8 cellular contexts compared by ENCODE assay signal in genomic region chr9:135500525-135501260, GRCh38. TPM values are rescaled to one million over a fixed set of nuclear protein-coding genes. Genes with fewer than 3 reads are reported as not detected.
DNase-seq lines count a peak whose midpoint lies in the region; ATAC-seq and TF ChIP-seq lines count a peak whose summit lies in the region.

MRPS2 (plus strand) TSS chr9:135500682; CDS start chr9:135500711, 29 bp downstream.

- H3K36me3 Mint-ChIP-seq in CD4-positive, CD25-positive, alpha-beta regulatory T cell: peaks cover 13% of the 10 kb centered on the region

- peaks cover 23% of the 10 kb centered on the region for H3K36me3 ChIP-seq in CD4-positive, CD25-positive, alpha-beta regulatory T cell (ENCODE audit: control insufficient read depth, insufficient read depth, low read length)
- H3K36me3 ChIP-seq in OCI-LY1 (ENCODE audit: insufficient read depth, low read length) (peaks cover 35% of the 10 kb centered on the region), mucosa of rectum (ENCODE audit: control insufficient read depth in 2 of 2, insufficient read depth in 2 of 2, low read length in 2 of 2) (peaks cover 14 to 17% of the 10 kb centered on the region in 2 donors)

- H3K27me3 Mint-ChIP-seq in CD4-positive, CD25-positive, alpha-beta regulatory T cell: peaks cover 5% of the 10 kb centered on the region

- H4K20me1 ChIP-seq in OCI-LY1 (ENCODE audit: insufficient read depth, low read length): no peaks in the 10 kb centered on the region

- peak; percentile 95 to 96 for ATAC-seq in CD4-positive, CD25-positive, alpha-beta regulatory T cell (ENCODE audit: low read depth in 2 of 2)
- peak; percentile 90 for ATAC-seq in GM19372 (IDR thresholded peaks at IDR 0.05; ENCODE audit: low read depth, unreplicated experiment)
- peak; percentile 71 for ATAC-seq in HG03565 (IDR thresholded peaks at IDR 0.05; ENCODE audit: unreplicated experiment)

- H3K9me3 ChIP-seq in CD4-positive, CD25-positive, alpha-beta regulatory T cell (ENCODE audit: control insufficient read depth in 2 of 2, low read length in 2 of 2): no peaks in the 10 kb centered on the region
- H3K9me3 ChIP-seq in OCI-LY1 (ENCODE audit: low read length): no peaks in the 10 kb centered on the region
- H3K9me3 ChIP-seq in mucosa of rectum (ENCODE audit: control insufficient read depth in 2 of 2, low read length in 2 of 2): no peaks in the 10 kb centered on the region

- H3K9ac ChIP-seq in OCI-LY1 (ENCODE audit: low read length): peak within 1 kb of the TSS; percentile 83
- H3K9ac ChIP-seq in mucosa of rectum (ENCODE audit: low read depth in 1 of 2, low read length in 2 of 2): peak within 1 kb of the TSS; percentile 75 to 83

- peak; percentile 71 for TF ChIP-seq CTCF in OCI-LY1 (IDR thresholded peaks at IDR 0.05; ENCODE audit: low read length)

- no peaks in the 10 kb centered on the region for H3K27me3 ChIP-seq in CD4-positive, CD25-positive, alpha-beta regulatory T cell (ENCODE audit: control insufficient read depth, insufficient read depth, low read length)
- no peaks in the 10 kb centered on the region for H3K27me3 ChIP-seq in OCI-LY1 (ENCODE audit: insufficient read depth, low read length)
- peaks cover 0 to 3% of the 10 kb centered on the region in 2 donors for H3K27me3 ChIP-seq in mucosa of rectum (ENCODE audit: control insufficient read depth in 2 of 2, insufficient read depth in 2 of 2, low read length in 2 of 2)

- H3K79me2 ChIP-seq in OCI-LY1 (ENCODE audit: insufficient read depth, low read length): no peaks in the 10 kb centered on the region

- H3K4me3 ChIP-seq in CD4-positive, CD25-positive, alpha-beta regulatory T cell (ENCODE audit: low read depth, low read length): peak within 1 kb of the TSS; percentile 81
- H3K4me3 ChIP-seq in OCI-LY1 (ENCODE audit: low read depth, low read length, poor library complexity, severe bottlenecking): peak within 1 kb of the TSS; percentile 79
- H3K4me3 ChIP-seq in mucosa of rectum (ENCODE audit: low read length in 2 of 2): peak within 1 kb of the TSS; percentile 82 to 83

- H3K9me2 ChIP-seq in OCI-LY1 (ENCODE audit: low read depth, low read length): no peaks in the 10 kb centered on the region

- H3K4me1 ChIP-seq in CD4-positive, CD25-positive, alpha-beta regulatory T cell (ENCODE audit: control insufficient read depth, insufficient read depth, low read length, poor library complexity, severe bottlenecking): peaks cover 28% of the 10 kb centered on the region
- H3K4me1 ChIP-seq in OCI-LY1 (ENCODE audit: insufficient read depth, low read length, severe bottlenecking) (peaks cover 19% of the 10 kb centered on the region), mucosa of rectum (ENCODE audit: control insufficient read depth in 2 of 2, insufficient read depth in 2 of 2, low read length in 2 of 2) (peaks cover 20 to 21% of the 10 kb centered on the region in 2 donors)

- peak within 1 kb of the TSS; percentile 47 for H3K27ac ChIP-seq in CD4-positive, CD25-positive, alpha-beta regulatory T cell (ENCODE audit: insufficient read depth, low read length, poor library complexity, severe bottlenecking)
- H3K27ac ChIP-seq in OCI-LY1 (ENCODE audit: low read depth, low read length, poor library complexity, severe bottlenecking): no peak within 1 kb of the TSS
- peak within 1 kb of the TSS; percentile 35 for H3K27ac ChIP-seq in epithelial cell of prostate
- H3K27ac ChIP-seq in mucosa of rectum (ENCODE audit: low read depth in 2 of 2, low read length in 2 of 2): peak within 1 kb of the TSS; percentile 63 to 70

- H3K4me1 Mint-ChIP-seq in CD4-positive, CD25-positive, alpha-beta regulatory T cell: peaks cover 0 to 32% (median 13%) of the 10 kb centered on the region in 4 donors

- H2AFZ ChIP-seq in OCI-LY1 (ENCODE audit: low read length): no peak within 1 kb of the TSS; the same call in 1 of the 2 replicates

- no peaks in the 10 kb centered on the region for H3K9me3 Mint-ChIP-seq in CD4-positive, CD25-positive, alpha-beta regulatory T cell

- peak; percentile 73 to 89 (median 82) for DNase-seq in CD4-positive, CD25-positive, alpha-beta regulatory T cell
- DNase-seq in activated T-cell treated with anti-CD3 and anti-CD28 coated beads for 24 hours (ENCODE audit: low read depth) (peak; percentile 80), epithelial cell of prostate (ENCODE audit: low read depth, low spot score) (peak; percentile 46)
- DNase-seq in stimulated activated CD8-positive, alpha-beta memory T cell treated with anti-CD3 and anti-CD28 coated beads, Interleukin-4, amount 100 ng/mL, for 4 hours (ENCODE audit: low read depth in 2 of 2, low spot score in 1 of 2): peak; percentile 56 to 69

- peak within 1 kb of the TSS; percentile 85 for H3K4me2 ChIP-seq in OCI-LY1 (ENCODE audit: low read length)

- H3F3A ChIP-seq in OCI-LY1 (ENCODE audit: insufficient read depth, low read length): no peaks in the 10 kb centered on the region

- peak within 1 kb of the TSS; percentile 88 to 98 (median 90) for H3K4me3 Mint-ChIP-seq in CD4-positive, CD25-positive, alpha-beta regulatory T cell

- peak within 1 kb of the TSS; percentile 69 to 89 (median 84) for H3K27ac Mint-ChIP-seq in CD4-positive, CD25-positive, alpha-beta regulatory T cell

RNA-seq across cellular contexts. Expression of gene MRPS2, which starts in this region (rescaled TPM):
- total RNA-seq in CD4-positive, CD25-positive, alpha-beta regulatory T cell: 18.1 TPM
- 10 to 100 TPM; 47.1 to 56.7 (median 53.5) TPM for polyA plus RNA-seq in CD4-positive, CD25-positive, alpha-beta regulatory T cell
